ENCODE assay signal across 8 cellular contexts in the genomic region with DNA sequence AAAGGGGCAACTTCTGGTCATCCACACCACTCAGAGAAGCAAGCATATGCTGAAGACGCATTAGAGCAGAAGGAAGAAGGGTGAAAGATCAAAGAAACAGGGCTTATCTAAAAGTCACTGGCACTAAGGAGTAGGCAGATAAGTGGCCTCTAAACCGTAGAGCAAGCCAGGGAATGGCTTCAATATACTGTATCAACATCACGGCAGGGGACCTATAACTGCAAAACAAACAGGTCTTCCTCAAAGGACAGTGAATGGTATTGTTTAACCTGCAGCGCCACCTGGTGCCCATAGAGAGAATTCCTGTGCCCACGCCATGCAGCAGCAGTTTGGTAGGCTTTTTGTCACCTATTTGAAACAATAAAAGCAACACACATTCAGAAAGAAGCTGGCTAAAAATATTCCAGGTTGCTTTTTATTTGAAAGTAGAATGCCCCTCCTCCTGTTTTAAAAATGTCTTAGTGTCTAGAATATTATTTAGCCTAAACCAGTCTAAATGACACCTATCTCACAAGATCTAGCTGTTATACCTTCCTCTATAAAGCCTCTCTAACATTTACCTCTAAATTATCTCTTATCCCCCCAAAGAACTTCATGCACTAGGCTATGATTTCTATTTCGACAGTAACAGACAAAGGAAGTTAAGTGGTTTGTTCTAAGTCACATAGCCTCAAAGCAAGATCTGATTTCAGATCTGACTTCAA. TPM values are rescaled to one million over a fixed set of nuclear protein-coding genes. Genes with fewer than 3 reads are reported as not detected.
A peak's percentile ranks its signal among the peaks of the same experiment; 100 is the strongest.
DNase-seq lines count a peak whose midpoint lies in the region; ATAC-seq, FAIRE-seq and TF ChIP-seq lines count a peak whose summit lies in the region.

No MANE protein-coding gene starts in this region.

- TF ChIP-seq POLR2A in HepG2 (IDR thresholded peaks at IDR 0.05; ENCODE audit: insufficient read depth in 1 of 2, low read depth in 2 of 2, low read length in 2 of 2) = no peak

- H3K27ac ChIP-seq in AG04450 (ENCODE audit: low read depth, low read length) = no peak overlapping the region
- no peak overlapping the region for H3K27ac ChIP-seq in HepG2 (ENCODE audit: extremely low read length, insufficient read depth, low read length)

- no peak overlapping the region for H3K4me2 ChIP-seq in HepG2 (ENCODE audit: low read depth, low read length)

- TF ChIP-seq CTCF in AG04450 (IDR thresholded peaks at IDR 0.05; ENCODE audit: low read depth, low read length) (peak; percentile 91), choroid plexus epithelial cell (conservative IDR thresholded peaks at IDR 0.05; ENCODE audit: low read depth, low read length) (peak; percentile 86), HepG2 (CRISPR knock-in tag; IDR thresholded peaks at IDR 0.05) (peak; percentile 89)

- in situ Hi-C loops in HepG2 (cut with HindIII; ENCODE audit: extremely low pct_ligation_motif_present, low pct_unique_long_range_greater_than_20kb) = loop anchor here (5.0 to 25.0 kb wide), 2 partner anchors 462 to 682 kb away; no protein-coding TSS in a partner anchor

- peak; percentile 83 for ATAC-seq in GM18858 (IDR thresholded peaks at IDR 0.05; ENCODE audit: unreplicated experiment)
- ATAC-seq in HG03135 (IDR thresholded peaks at IDR 0.05; ENCODE audit: unreplicated experiment) = peak; percentile 97
- ATAC-seq in HepG2 = peak; percentile 98

- FAIRE-seq in HepG2 (lab: Jason Lieb, UNC) = peak; percentile 86

- peak; percentile 82 for TF ChIP-seq RAD21 in HepG2 (CRISPR knock-in tag; IDR thresholded peaks at IDR 0.05)

- WGBS in HepG2 (ENCODE audit: low lambda C conversion rate) = 14% methylated on average over 6 of the region's 6 CpGs

- no peaks in the 10 kb centered on the region for H3K36me3 ChIP-seq in HepG2 (replicated peaks in 1 of 2; ENCODE audit: control insufficient read depth in 1 of 2, insufficient read depth in 2 of 2, low read length in 2 of 2)

- TF ChIP-seq EP300 in HepG2 (IDR thresholded peaks at IDR 0.05; ENCODE audit: low read depth in 2 of 2, low read length in 2 of 2) (no peak), HepG2 (CRISPR knock-in tag; IDR thresholded peaks at IDR 0.05; ENCODE audit: borderline replicate concordance) (no peak)

- H3K4me1 ChIP-seq in HepG2 (ENCODE audit: insufficient read depth, low read length) = no peaks in the 10 kb centered on the region

- no peak overlapping the region for H3K4me3 ChIP-seq in AG04450 (ENCODE audit: low read depth, low read length)
- H3K4me3 ChIP-seq in choroid plexus epithelial cell (ENCODE audit: low read depth, low read length) = no peak overlapping the region
- no peak overlapping the region for H3K4me3 ChIP-seq in HepG2 (replicated peaks in 1 of 3; ENCODE audit: insufficient read depth in 1 of 3, low read depth in 2 of 3, low read length in 3 of 3)

- DNase-seq in AG04450 (ENCODE audit: low read depth, low spot score) (peak; percentile 55), NCI-H2227 treated with DMSO at 0.1 percent for 48 hours (lab: John Stamatoyannopoulos, UW) (peak; percentile 75), choroid plexus epithelial cell (ENCODE audit: low read depth) (peak; percentile 89), HepG2 (ENCODE audit: low spot score) (peak; percentile 71)
- peak; percentile 43 for DNase-seq in activated CD4-positive, alpha-beta T cell treated with anti-CD3 and anti-CD28 coated beads for 1 hour
- DNase-seq in stimulated activated CD4-positive, alpha-beta T cell treated with anti-CD3 and anti-CD28 coated beads, Interleukin-4, amount 100 ng/mL, for 48 hours (ENCODE audit: low read depth in 2 of 2) = peak; percentile 53 to 58

- H3K27me3 ChIP-seq in AG04450 (ENCODE audit: control insufficient read depth, insufficient read depth, low read length) = no peaks in the 10 kb centered on the region
- H3K27me3 ChIP-seq in HepG2 (ENCODE audit: control insufficient read depth in 1 of 2, insufficient read depth in 2 of 2, low read length in 2 of 2) = no peaks in the 10 kb centered on the region

- POLR2A ChIA-PET in AG04450 (lab: Yijun Ruan, JAX) = no interaction called here
- POLR2A ChIA-PET in HepG2 (lab: Yijun Ruan, JAX) = no interaction called here

- BruUV-seq in HepG2 (replicated peaks; lab: Mats Ljungman, UMichigan) = no TSS peak

- intact Hi-C loops in HepG2 (cut with micrococcal nuclease; ENCODE audit: unreplicated experiment) = loop anchor here (1.0 to 2.0 kb wide), 3 partner anchors 32 to 682 kb away; no protein-coding TSS in a partner anchor

- no peak overlapping the region for H2AFZ ChIP-seq in HepG2 (ENCODE audit: low read length)

- CTCF ChIA-PET in AG04450 (lab: Charles Lee) (interaction anchor here (0.6 to 8.5 kb wide), 35 partner anchors 11 to 682 kb away, joined by 3 to 166 read pairs (median 5); partner anchors contain the start of gene SNX19), HepG2 (lab: Yijun Ruan, JAX; ENCODE audit: low intra/inter-chr PET ratio, low total read pairs) (interaction anchor here (2.8 to 6.4 kb wide), 2 partner anchors 33 to 461 kb away, joined by 29 to 113 read pairs; no protein-coding TSS in a partner anchor)

- H4K20me1 ChIP-seq in HepG2 (ENCODE audit: insufficient read depth, low read length) = no peaks in the 10 kb centered on the region

- no peak overlapping the region for H3K9ac ChIP-seq in HepG2 (ENCODE audit: insufficient read depth, low read depth, low read length)

- H3K9me3 ChIP-seq in AG04450 (ENCODE audit: control insufficient read depth, insufficient read depth, low read length) (no peaks in the 10 kb centered on the region), HepG2 (ENCODE audit: low read length) (no peaks in the 10 kb centered on the region)

- H3K79me2 ChIP-seq in HepG2 (ENCODE audit: insufficient read depth, low read length) = no peaks in the 10 kb centered on the region

TF ChIP-seq in HepG2, 621 proteins besides CTCF, POLR2A, EP300 and RAD21 (continues in another document):
- no peak for TF ChIP-seq ZBTB7A (CRISPR knock-in tag; IDR thresholded peaks at IDR 0.05)
- no peak for TF ChIP-seq ZNF75D (CRISPR knock-in tag; IDR thresholded peaks at IDR 0.05; ENCODE audit: borderline replicate concordance)
- TF ChIP-seq KLF15 (CRISPR knock-in tag; IDR thresholded peaks at IDR 0.05; ENCODE audit: borderline replicate concordance) = no peak
- TF ChIP-seq BCL6 (CRISPR knock-in tag; IDR thresholded peaks at IDR 0.05) = 0 out of 2 replicates have a peak, but pooled peaks have one; percentile 15
- TF ChIP-seq, protein P1, sequence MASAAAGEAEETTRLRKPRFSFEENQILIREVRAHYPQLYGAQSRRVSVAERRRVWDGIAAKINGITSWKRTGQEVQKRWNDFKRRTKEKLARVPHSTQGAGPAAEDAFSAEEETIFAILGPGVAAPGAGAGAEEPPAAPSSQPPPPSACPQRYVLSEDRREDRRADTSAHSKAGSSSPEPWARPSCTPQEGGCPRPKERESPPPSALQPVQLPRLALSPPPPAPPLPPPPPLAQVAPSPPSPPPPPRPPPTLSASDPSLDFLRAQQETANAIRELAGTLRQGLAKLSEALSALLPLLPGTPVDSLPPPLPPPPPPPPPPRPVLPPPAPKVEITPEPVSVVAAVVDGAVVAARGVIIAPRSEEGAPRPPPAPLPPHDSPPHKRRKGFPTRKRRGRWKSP (CRISPR knock-in tag; IDR thresholded peaks at IDR 0.05) = no peak
- no peak for TF ChIP-seq ZFP36L1 (CRISPR knock-in tag; IDR thresholded peaks at IDR 0.05)
- no peak for TF ChIP-seq CREM (IDR thresholded peaks at IDR 0.05)
- no peak for TF ChIP-seq CREM (CRISPR knock-in tag; IDR thresholded peaks at IDR 0.05)
- TF ChIP-seq GATAD2A (CRISPR knock-in tag; IDR thresholded peaks at IDR 0.05) = 0 out of 2 replicates have a peak, but pooled peaks have one; percentile 17
- TF ChIP-seq ZNF432 (CRISPR knock-in tag; IDR thresholded peaks at IDR 0.05; ENCODE audit: borderline replicate concordance) = no peak
- TF ChIP-seq HNF1B (CRISPR knock-in tag; IDR thresholded peaks at IDR 0.05) = 0 out of 2 replicates have a peak, but pooled peaks have one; percentile 40
- peak; percentile 89 for TF ChIP-seq SMC3 (IDR thresholded peaks at IDR 0.05; ENCODE audit: low read length)

RNA-seq across cellular contexts. Expression of gene SNX19, which starts 21.8 kb away (rescaled TPM):
- 64.9 and 78.8 TPM in 2 replicates for polyA plus RNA-seq in AG04450 (2011; rRNA removed)
- polyA minus RNA-seq in AG04450 (2011; rRNA and poly(A)+ RNA removed) = 178 and 235 TPM in 2 replicates
- total RNA-seq in HepG2 (2016; rRNA removed; fragmentation: Illumina TruSeq; extraction: Trizol) = 0.27 and 0.46 TPM in 2 replicates
- total RNA-seq in HepG2 (2016; cell fraction: cytosol; rRNA removed; fragmentation: Illumina TruSeq; extraction: Trizol; ENCODE audit: low read depth) = not detected in 2 replicates
- total RNA-seq in HepG2 (2016; cell fraction: insoluble cytoplasmic fraction; rRNA removed; fragmentation: Illumina TruSeq; extraction: Trizol) = 0.06 and 0.26 TPM in 2 replicates
- total RNA-seq in HepG2 (2016; cell fraction: membrane; rRNA removed; fragmentation: Illumina TruSeq; extraction: Trizol) = 0.10 and 0.15 TPM in 2 replicates
- total RNA-seq in HepG2 (2016; cell fraction: nucleus; rRNA removed; fragmentation: Illumina TruSeq; extraction: Trizol) = 0.78 and 0.81 TPM in 2 replicates
- polyA plus RNA-seq in HepG2 (2011; rRNA removed) = 0.13 and 0.21 TPM in 2 replicates
- 0.17 and 0.23 TPM in 2 replicates for polyA plus RNA-seq in HepG2 (2011; cell fraction: cytosol; rRNA removed)
- polyA plus RNA-seq in HepG2 (2011; cell fraction: nucleus; rRNA removed) = 0.29 and 0.31 TPM in 2 replicates
- 0.12 and 0.40 TPM in 2 replicates for polyA plus RNA-seq in HepG2 (2012)
- 0.03 TPM in 1 of 2 replicates, not detected in the other for polyA plus RNA-seq in HepG2 (2016; cell fraction: cytosol; fragmentation: Illumina TruSeq; extraction: Trizol; ENCODE audit: low read depth)
- polyA plus RNA-seq in HepG2 (2016; cell fraction: insoluble cytoplasmic fraction; fragmentation: Illumina TruSeq; extraction: Trizol; ENCODE audit: low read depth) = 0.11 and 0.15 TPM in 2 replicates
- 0.08 and 0.15 TPM in 2 replicates for polyA plus RNA-seq in HepG2 (2016; cell fraction: membrane; fragmentation: Illumina TruSeq; extraction: Trizol; ENCODE audit: low read depth)
- 0.07 and 0.15 TPM in 2 replicates for polyA plus RNA-seq in HepG2 (2016; cell fraction: nucleus; fragmentation: Illumina TruSeq; extraction: Trizol; ENCODE audit: insufficient read depth, low read depth)
- 0.74 and 44.9 TPM in 2 replicates for polyA minus RNA-seq in HepG2 (2011; rRNA and poly(A)+ RNA removed; ENCODE audit: low replicate concordance)
- polyA minus RNA-seq in HepG2 (2011; cell fraction: cytosol; rRNA and poly(A)+ RNA removed) = 0.53 and 0.69 TPM in 2 replicates
- polyA minus RNA-seq in HepG2 (2011; cell fraction: nucleus; rRNA and poly(A)+ RNA removed) = 1.0 and 1.2 TPM in 2 replicates

Comparison
In these comparisons a context has a peak if more than half of its experiments do, and no peak if none do; other contexts are left out.
1. RNA of gene SNX19, which starts 21.8 kb away (polyA plus RNA-seq): 64.9 to 78.8 TPM in AG04450; 0.03 to 0.40 TPM in HepG2; every median in the first group is over 10 times any median in the second.
2. Peak in every context shown above with its lines, with median percentiles within 50 percentile points of each other: DNase-seq, CTCF ChIP-seq and ATAC-seq.